Comparison of ENCODE assay signal across 28 cellular contexts in the genomic region with DNA sequence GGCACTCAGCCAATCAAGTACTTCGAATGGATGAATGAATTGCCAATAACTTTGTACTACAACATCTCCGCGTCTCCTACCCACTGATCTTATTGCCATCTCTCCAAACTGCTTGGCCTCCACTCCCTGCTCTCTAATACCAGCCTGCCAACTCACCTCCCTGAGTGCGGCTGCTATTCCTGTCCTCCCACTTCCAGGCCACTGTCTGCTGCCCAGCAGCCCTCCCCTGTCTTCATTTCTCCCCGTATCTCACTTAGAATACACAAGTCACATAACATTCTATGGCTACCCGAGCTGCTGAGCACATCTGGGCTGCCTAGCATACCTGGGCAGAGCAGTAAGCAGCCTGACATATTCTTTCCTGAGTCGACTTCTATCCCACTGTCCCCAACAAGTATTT.
"Had no signal": no experiment of that assay in that cellular context is flagged by ENCODE, and none has a peak within 500 bp of the region (broad histone marks: within the 10 kb centered on the region; RNA-seq: fewer than 3 reads in every experiment).

No MANE protein-coding gene starts in this region.

- H3K36me3 ChIP-seq: adrenal gland, esophagus squamous epithelium, gastroesophageal sphincter had no signal

- H3K27ac ChIP-seq: adrenal gland, body of pancreas, esophagus squamous epithelium, gastroesophageal sphincter had no signal

- ATAC-seq: activated CD8-positive, alpha-beta T cell treated with anti-CD3 and anti-CD28 coated beads for 36 hours; activated naive CD8-positive, alpha-beta T cell treated with anti-CD3 and anti-CD28 coated beads, Interleukin-2, amount 50 U/mL, for 24 hours; activated T-cell treated with anti-CD3 and anti-CD28 coated beads, Interleukin-2, amount 50 U/mL, for 4 hours; activated T-helper 17 cell treated with anti-CD3 and anti-CD28 coated beads, Interleukin-2, amount 50 U/mL, for 72 hours; body of pancreas; effector memory CD8-positive, alpha-beta T cell; gastroesophageal sphincter had no signal

- H3K9me3 ChIP-seq: adrenal gland, body of pancreas, esophagus squamous epithelium, gastroesophageal sphincter had no signal

- H3K4me1 ChIP-seq: adrenal gland, body of pancreas, esophagus squamous epithelium, gastroesophageal sphincter had no signal

- DNase-seq: activated CD4-positive, alpha-beta T cell treated with anti-CD3 and anti-CD28 coated beads for 1 hour; activated CD4-positive, alpha-beta T cell treated with anti-CD3 and anti-CD28 coated beads for 4 hours; activated CD4-positive, alpha-beta T cell treated with anti-CD3 and anti-CD28 coated beads, Interleukin-2, amount 10 ng/mL, durations not matched to agents 7 days and 5 days; activated CD4-positive, alpha-beta T cell treated with anti-CD3 and anti-CD28 coated beads, Interleukin-2, amount 50 U/mL, for 48 hours; activated CD4-positive, CD25-positive, alpha-beta regulatory T cell; activated CD8-positive, alpha-beta memory T cell treated with anti-CD3 and anti-CD28 coated beads for 24 hours; activated CD8-positive, alpha-beta T cell treated with anti-CD3 and anti-CD28 coated beads for 36 hours; activated effector memory CD4-positive, alpha-beta T cell treated with Interleukin-2 at 50 U/mL for 16 hours; activated gamma-delta T cell treated with Interleukin-2 at 50 U/mL for 16 hours; activated naive CD4-positive, alpha-beta T cell treated with anti-CD3 and anti-CD28 coated beads for 36 hours; activated naive CD8-positive, alpha-beta T cell treated with anti-CD3 and anti-CD28 coated beads for 36 hours; activated naive CD8-positive, alpha-beta T cell treated with anti-CD3 and anti-CD28 coated beads, Interleukin-2, amount 50 U/mL, for 24 hours; activated T-cell treated with anti-CD3 and anti-CD28 coated beads, Interleukin-2, amount 50 U/mL, for 4 hours; adrenal gland; amygdala; aorta; body of pancreas; central memory CD4-positive, alpha-beta T cell; cortex of kidney; dermis blood vessel endothelial cell; effector CD4-positive, alpha-beta T cell; effector memory CD8-positive, alpha-beta T cell; erythroblast; esophagus squamous epithelium; foreskin melanocyte; T-helper 2 cell had no signal

- H3K4me3 ChIP-seq: adrenal gland, body of pancreas, esophagus squamous epithelium, gastroesophageal sphincter had no signal

- H3K27me3 ChIP-seq: adrenal gland, body of pancreas, esophagus squamous epithelium, gastroesophageal sphincter had no signal
